ENCODE assay signal across 12 cellular contexts in the genomic region with DNA sequence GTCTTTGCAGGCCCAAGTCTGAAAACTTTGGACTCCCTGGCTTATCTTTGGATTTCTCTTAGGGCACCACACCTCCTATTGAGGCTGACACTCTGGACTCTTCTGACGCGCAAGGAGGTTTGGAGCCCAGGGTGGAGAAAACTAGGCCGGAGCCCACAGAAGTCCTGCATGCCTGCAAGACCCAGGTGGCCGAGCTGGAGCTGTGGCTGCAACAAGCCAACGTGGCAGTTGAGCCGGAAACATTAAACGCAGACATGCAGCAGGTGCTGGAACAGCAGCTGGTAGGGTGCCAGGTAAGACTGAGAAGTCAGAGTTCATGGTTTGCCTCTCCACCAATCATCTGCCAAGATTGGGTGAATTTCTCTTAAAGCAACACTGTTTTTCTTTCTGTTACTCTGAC.
DNase-seq lines count a peak whose midpoint lies in the region; ATAC-seq and TF ChIP-seq lines count a peak whose summit lies in the region.
"Had no signal": no experiment of that assay in that cellular context is flagged by ENCODE, and none has a peak within 500 bp of the region (broad histone marks: within the 10 kb centered on the region; RNA-seq: fewer than 3 reads in every experiment).

No MANE protein-coding gene starts in this region.

- no peak overlapping the region for H3K9ac ChIP-seq in skeletal muscle satellite cell (ENCODE audit: low read depth, low read length)

- H3K4me3 ChIP-seq in Jurkat, Clone E6-1 (ENCODE audit: low read length) = no peak overlapping the region
- H3K4me3 ChIP-seq in gastroesophageal sphincter (no peak overlapping the region), skeletal muscle satellite cell (ENCODE audit: low read length) (no peak overlapping the region), WERI-Rb-1 (ENCODE audit: low read depth, low read length) (no peak overlapping the region)

- 60 to 63% methylated on average over 2 to 6 of the region's 7 CpGs for WGBS in gastroesophageal sphincter (ENCODE audit: low coverage in 1 of 2), 2 donors

- no peak for ATAC-seq in gastroesophageal sphincter
- ATAC-seq in GM19324 (IDR thresholded peaks at IDR 0.05; ENCODE audit: low FRiP score, unreplicated experiment) = no peak
- ATAC-seq: Panc1 had no signal

- H3K36me3 ChIP-seq in gastroesophageal sphincter = peaks cover 0 to 34% of the 10 kb centered on the region in 2 donors
- no peaks in the 10 kb centered on the region for H3K36me3 ChIP-seq in skeletal muscle satellite cell (ENCODE audit: insufficient read depth, low read length)
- H3K36me3 ChIP-seq in WERI-Rb-1 = peaks cover 25% of the 10 kb centered on the region

- H3K27ac ChIP-seq in gastroesophageal sphincter = peak overlapping the region in 3 of 4 donors; percentile 3 to 42 (median 24)
- H3K27ac ChIP-seq in WERI-Rb-1 = no peak overlapping the region

- peak overlapping the region; percentile 30 for H3K4me2 ChIP-seq in skeletal muscle satellite cell (ENCODE audit: low read length)

- DNase-seq in Jurkat, Clone E6-1 (ENCODE audit: low read depth, low spot score) = peak; percentile 49
- DNase-seq in NCI-H69 (lab: John Stamatoyannopoulos, UW) (peak; percentile 67), UCSD-AML1 (lab: John Stamatoyannopoulos, UW; ENCODE audit: unreplicated experiment) (no peak), WERI-Rb-1 (no peak)
- no peak for DNase-seq in stimulated activated naive CD4-positive, alpha-beta T cell treated with Interleukin-2 at 50 U/mL for 16 hours (lab: John Stamatoyannopoulos, UW)
- DNase-seq: activated CD4-positive, alpha-beta T cell treated with anti-CD3 and anti-CD28 coated beads for 1 hour; CD4-positive, CD25-positive, alpha-beta regulatory T cell; KBM-7 had no signal

- H3K9me3 ChIP-seq in gastroesophageal sphincter = no peaks in the 10 kb centered on the region
- no peaks in the 10 kb centered on the region for H3K9me3 ChIP-seq in skeletal muscle satellite cell (replicated peaks; ENCODE audit: low read length)
- H3K9me3 ChIP-seq in WERI-Rb-1 (ENCODE audit: severe bottlenecking) = no peaks in the 10 kb centered on the region

- no peak for TF ChIP-seq CTCF in gastroesophageal sphincter (IDR thresholded peaks at IDR 0.05)
- TF ChIP-seq CTCF in WERI-Rb-1 (IDR thresholded peaks at IDR 0.05; ENCODE audit: low read depth, low read length) = no peak

- H3K27me3 ChIP-seq in gastroesophageal sphincter (no peaks in the 10 kb centered on the region), skeletal muscle satellite cell (ENCODE audit: control insufficient read depth, insufficient read depth, low read length) (no peaks in the 10 kb centered on the region), WERI-Rb-1 (ENCODE audit: insufficient read depth, low read depth, severe bottlenecking) (no peaks in the 10 kb centered on the region)

- TF ChIP-seq POLR2A in gastroesophageal sphincter (IDR thresholded peaks at IDR 0.05) = no peak

- peaks cover 0 to 26% (median 0%) of the 10 kb centered on the region in 3 donors for H3K4me1 ChIP-seq in gastroesophageal sphincter
- peaks cover 43% of the 10 kb centered on the region for H3K4me1 ChIP-seq in skeletal muscle satellite cell (ENCODE audit: control insufficient read depth, insufficient read depth, low read length)

- no peak for TF ChIP-seq EP300 in gastroesophageal sphincter (IDR thresholded peaks at IDR 0.05)

Comparison
In these comparisons a context has a peak if more than half of its experiments do, and no peak if none do; other contexts are left out.
1. DNase-seq: peak in Jurkat, Clone E6-1 (single experiment) and NCI-H69 (single experiment); none in stimulated activated naive CD4-positive, alpha-beta T cell treated with Interleukin-2 at 50 U/mL for 16 hours (single experiment), UCSD-AML1 (single experiment) and WERI-Rb-1 (single experiment).